Comparison of ENCODE assay signal across 13 cellular contexts in the genomic region with DNA sequence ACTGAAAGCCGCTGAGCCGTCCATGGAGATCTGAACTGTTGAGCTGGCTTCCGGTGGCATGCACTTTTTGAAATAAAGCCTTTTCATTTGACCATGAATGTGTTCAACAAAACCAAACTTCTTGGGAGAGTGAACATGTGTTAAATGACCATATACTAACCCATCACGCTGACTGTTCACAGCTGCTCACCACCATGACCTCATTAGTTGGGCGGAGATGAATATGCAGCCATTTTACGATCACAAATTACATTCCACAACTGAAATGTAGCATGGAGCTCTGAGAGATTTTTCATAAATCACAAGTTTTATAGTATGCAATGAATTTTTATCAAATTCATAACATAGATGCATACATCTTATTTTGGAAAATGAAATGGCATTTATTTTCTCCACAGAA.
"Had no signal": no experiment of that assay in that cellular context is flagged by ENCODE, and none has a peak within 500 bp of the region (broad histone marks: within the 10 kb centered on the region; RNA-seq: fewer than 3 reads in every experiment).

No MANE protein-coding gene starts in this region.

- H3K4me1 ChIP-seq: foreskin keratinocyte, prostate gland, suprapubic skin had no signal

- H3K36me3 ChIP-seq: prostate gland, suprapubic skin had no signal

- H3K27me3 ChIP-seq: dorsolateral prefrontal cortex, foreskin keratinocyte, suprapubic skin had no signal

- DNase-seq: activated CD4-positive, alpha-beta T cell treated with anti-CD3 and anti-CD28 coated beads, Interleukin-2, amount 50 U/mL, for 1 hour; activated naive CD4-positive, alpha-beta T cell treated with Interleukin-2 at 50 U/mL for 16 hours; aorta; dorsolateral prefrontal cortex; erythroblast; foreskin keratinocyte; kidney glomerular epithelial cell; nephron progenitor cell; stimulated activated naive CD8-positive, alpha-beta T cell treated with anti-CD3 and anti-CD28 coated beads, Interleukin-15, Interleukin-2, amounts not matched to agents 100 U/mL and 50 U/mL, for 24 hours; SW 1271; trophoblast cell had no signal

- H3K4me3 ChIP-seq: dorsolateral prefrontal cortex, prostate gland, suprapubic skin had no signal

- H3K9me3 ChIP-seq: prostate gland, suprapubic skin had no signal

- H3K27ac ChIP-seq: dorsolateral prefrontal cortex, foreskin keratinocyte, prostate gland, suprapubic skin had no signal
